ENCODE assay signal across 18 cellular contexts in genomic region chr3:61537366-61537765, GRCh38. TPM values are rescaled to one million over a fixed set of nuclear protein-coding genes. Genes with fewer than 3 reads are reported as not detected.
DNase-seq lines count a peak whose midpoint lies in the region; ATAC-seq and TF ChIP-seq lines count a peak whose summit lies in the region.
"Had no signal": no experiment of that assay in that cellular context is flagged by ENCODE, and none has a peak within 500 bp of the region (broad histone marks: within the 10 kb centered on the region; RNA-seq: fewer than 3 reads in every experiment).

No MANE protein-coding gene starts in this region.

- no peak overlapping the region for H2AK5ac ChIP-seq in H9 (ENCODE audit: insufficient read length, low read length)

- H3K23ac ChIP-seq in H9 (ENCODE audit: insufficient read length, low read depth, low read length) = no peak overlapping the region

- no peaks in the 10 kb centered on the region for H3K9me3 Mint-ChIP-seq in H9
- H3K9me3 Mint-ChIP-seq: activated naive CD4-positive, alpha-beta T cell treated with anti-CD3 and anti-CD28 coated beads for 36 hours; naive thymus-derived CD8-positive, alpha-beta T cell; stimulated activated effector memory CD8-positive, alpha-beta T cell treated with anti-CD3 and anti-CD28 coated beads, Interleukin-12 subunit alpha, Interleukin-12 subunit beta, amount 100 ng/mL, for 72 hours had no signal

- peak overlapping the region; percentile 88 for H2AFZ ChIP-seq in H9 (ENCODE audit: low read length)
- peak overlapping the region; percentile 67 for H2AFZ ChIP-seq in osteoblast (ENCODE audit: low read length)

- no peaks in the 10 kb centered on the region for H3K23me2 ChIP-seq in H9 (ENCODE audit: insufficient read length, low read depth, low read length, poor library complexity, severe bottlenecking)

- H2BK20ac ChIP-seq in H9 (ENCODE audit: low read depth, low read length, poor library complexity, severe bottlenecking) = no peak overlapping the region

- no CpG with 5 or more reads among the region's 6 CpGs for WGBS in H9 (ENCODE audit: extremely low coverage, insufficient read length, low lambda C conversion rate)

- H3K27ac Mint-ChIP-seq in H9 = peak overlapping the region; percentile 41 to 85 (median 56)
- H3K27ac Mint-ChIP-seq: activated naive CD4-positive, alpha-beta T cell treated with anti-CD3 and anti-CD28 coated beads for 36 hours; naive thymus-derived CD8-positive, alpha-beta T cell; stimulated activated effector memory CD8-positive, alpha-beta T cell treated with anti-CD3 and anti-CD28 coated beads, Interleukin-12 subunit alpha, Interleukin-12 subunit beta, amount 100 ng/mL, for 72 hours had no signal

- no peaks in the 10 kb centered on the region for H3K36me3 Mint-ChIP-seq in H9 (ENCODE audit: insufficient read depth in 1 of 3, low read depth in 3 of 3)
- H3K36me3 Mint-ChIP-seq: naive thymus-derived CD8-positive, alpha-beta T cell; stimulated activated effector memory CD8-positive, alpha-beta T cell treated with anti-CD3 and anti-CD28 coated beads, Interleukin-12 subunit alpha, Interleukin-12 subunit beta, amount 100 ng/mL, for 72 hours had no signal

- no peak overlapping the region for H3K4me3 ChIP-seq in osteoblast (ENCODE audit: insufficient read depth, low read length)
- H3K4me3 ChIP-seq: Peyer's patch had no signal

- H3K18ac ChIP-seq in H9 (ENCODE audit: insufficient read length, low read depth, low read length) = no peak overlapping the region

- H4K5ac ChIP-seq in H9 (ENCODE audit: insufficient read length, low read depth, low read length) = no peak overlapping the region

- no peak overlapping the region for H3T11ph ChIP-seq in H9 (ENCODE audit: low read length)

- H3K4me2 ChIP-seq in H9 (ENCODE audit: insufficient read depth, insufficient read length, low read length) = peak overlapping the region; percentile 66
- H3K4me2 ChIP-seq in osteoblast (ENCODE audit: insufficient read depth, low read length) = no peak overlapping the region

- no peak overlapping the region for H2BK5ac ChIP-seq in H9 (ENCODE audit: insufficient read length, low read length)

- peak overlapping the region; percentile 12 to 43; a peak in 4 of 5 replicates for H3K4me3 Mint-ChIP-seq in H9
- H3K4me3 Mint-ChIP-seq: activated naive CD4-positive, alpha-beta T cell treated with anti-CD3 and anti-CD28 coated beads for 36 hours; naive thymus-derived CD8-positive, alpha-beta T cell; stimulated activated effector memory CD8-positive, alpha-beta T cell treated with anti-CD3 and anti-CD28 coated beads, Interleukin-12 subunit alpha, Interleukin-12 subunit beta, amount 100 ng/mL, for 72 hours had no signal

- no peak for TF ChIP-seq CTCF in H9 (conservative IDR thresholded peaks at IDR 0.05)
- no peak for TF ChIP-seq CTCF in osteoblast (IDR thresholded peaks at IDR 0.05; ENCODE audit: extremely low read depth, low read depth, low read length)

- H4K20me1 ChIP-seq in H9 (ENCODE audit: control insufficient read depth, insufficient read depth, insufficient read length) = no peaks in the 10 kb centered on the region
- no peaks in the 10 kb centered on the region for H4K20me1 ChIP-seq in osteoblast (ENCODE audit: insufficient read depth, low read length)

- H3K14ac ChIP-seq in H9 (ENCODE audit: insufficient read depth, low read length) = no peak overlapping the region

- H3K79me2 ChIP-seq in H9 (ENCODE audit: insufficient read depth, low read length) (no peaks in the 10 kb centered on the region), osteoblast (ENCODE audit: insufficient read depth, low read length) (no peaks in the 10 kb centered on the region)

- H3K4me1 Mint-ChIP-seq in H9 = peaks cover 28 to 39% of the 10 kb centered on the region in 2 experiments
- H3K4me1 Mint-ChIP-seq: naive thymus-derived CD8-positive, alpha-beta T cell; stimulated activated effector memory CD8-positive, alpha-beta T cell treated with anti-CD3 and anti-CD28 coated beads, Interleukin-12 subunit alpha, Interleukin-12 subunit beta, amount 100 ng/mL, for 72 hours had no signal

- H3K79me1 ChIP-seq in H9 (ENCODE audit: insufficient read depth, low read depth, low read length, poor library complexity, severe bottlenecking) = no peaks in the 10 kb centered on the region

- H3K4ac ChIP-seq in H9 (ENCODE audit: low read depth, low read length) = no peak overlapping the region

- DNase-seq in H9 = peak; percentile 52
- peak; percentile 16 for DNase-seq in NCI-H748 treated with DMSO at 0.1 percent for 48 hours (lab: John Stamatoyannopoulos, UW)
- peak; percentile 61 for DNase-seq in iPS-NIHi11 (ENCODE audit: low spot score)
- DNase-seq in osteoblast (ENCODE audit: insufficient read length, low spot score, missing footprints) = no peak
- DNase-seq: activated naive CD4-positive, alpha-beta T cell treated with anti-CD3 and anti-CD28 coated beads for 36 hours; brain microvascular endothelial cell; effector memory CD4-positive, alpha-beta T cell; naive thymus-derived CD8-positive, alpha-beta T cell; NCI-H1092 treated with DMSO at 0.1 percent for 48 hours; NCI-H524; Peyer's patch; SW 1271; trophoblast cell had no signal

- H3K27me3 Mint-ChIP-seq in H9 (ENCODE audit: low read depth) = peaks cover 6% of the 10 kb centered on the region

- no peak overlapping the region for H3K56ac ChIP-seq in H9 (ENCODE audit: insufficient read length, low read depth, low read length)

- H3K9me3 ChIP-seq in H9 (ENCODE audit: control insufficient read depth, low read depth, low read length) (no peaks in the 10 kb centered on the region), osteoblast (ENCODE audit: low read depth, low read length) (no peaks in the 10 kb centered on the region)
- H3K9me3 ChIP-seq: Peyer's patch had no signal

- H3K4me1 ChIP-seq in H9 (ENCODE audit: insufficient read depth, low read length) = peaks cover 6% of the 10 kb centered on the region; the same call in 1 of the 2 replicates
- H3K4me1 ChIP-seq in osteoblast (ENCODE audit: insufficient read depth, low read length) = no peaks in the 10 kb centered on the region
- H3K4me1 ChIP-seq: Peyer's patch had no signal

- H3K36me3 ChIP-seq in osteoblast (ENCODE audit: insufficient read depth, low read length) = no peaks in the 10 kb centered on the region
- H3K36me3 ChIP-seq: brain microvascular endothelial cell, Peyer's patch had no signal

- H2BK15ac ChIP-seq in H9 (ENCODE audit: low read depth, low read length) = no peak overlapping the region

- no peak overlapping the region for H3K9ac ChIP-seq in H9 (ENCODE audit: extremely low read depth, insufficient read length, low read length)

- H3K27me3 ChIP-seq in H9 (ENCODE audit: insufficient read depth, low read length) (no peaks in the 10 kb centered on the region), osteoblast (ENCODE audit: insufficient read depth, low read length) (no peaks in the 10 kb centered on the region)
- H3K27me3 ChIP-seq: brain microvascular endothelial cell, Peyer's patch had no signal

- H2BK12ac ChIP-seq in H9 (ENCODE audit: insufficient read length, low read depth, low read length) = no peak overlapping the region

- peak overlapping the region; percentile 12 for H2BK120ac ChIP-seq in H9 (ENCODE audit: low read depth, low read length, poor library complexity, severe bottlenecking)

- ATAC-seq in HG02588 (IDR thresholded peaks at IDR 0.05; ENCODE audit: unreplicated experiment) (no peak), HG02759 (IDR thresholded peaks at IDR 0.05; ENCODE audit: unreplicated experiment) (no peak), HG03175 (IDR thresholded peaks at IDR 0.05; ENCODE audit: unreplicated experiment) (no peak), HG03139 (IDR thresholded peaks at IDR 0.05; ENCODE audit: unreplicated experiment) (no peak)
- ATAC-seq: naive thymus-derived CD8-positive, alpha-beta T cell; stimulated activated effector memory CD8-positive, alpha-beta T cell treated with anti-CD3 and anti-CD28 coated beads, Interleukin-12 subunit alpha, Interleukin-12 subunit beta, amount 100 ng/mL, for 72 hours had no signal

- peak overlapping the region; percentile 36 for H3K27ac ChIP-seq in H9 (ENCODE audit: insufficient read length, low read depth, low read length)
- no peak overlapping the region for H3K27ac ChIP-seq in osteoblast (ENCODE audit: low read depth, low read length)
- H3K27ac ChIP-seq: brain microvascular endothelial cell, Peyer's patch had no signal

- H4K91ac ChIP-seq in H9 (ENCODE audit: insufficient read length, low read depth, low read length) = no peak overlapping the region

- no peak overlapping the region for H4K8ac ChIP-seq in H9 (replicated peaks; ENCODE audit: insufficient read length, low read depth, low read length)

RNA-seq across cellular contexts. Expression of gene PTPRG, which starts 24.0 kb away (rescaled TPM):
- total RNA-seq in H9 (2021) = 64.8 and 69.3 TPM in 2 replicates
- 148 TPM in 2 replicates for total RNA-seq in osteoblast
- total RNA-seq: naive thymus-derived CD8-positive, alpha-beta T cell had no signal
